14 cellular contexts compared by ENCODE assay signal in the genomic region with DNA sequence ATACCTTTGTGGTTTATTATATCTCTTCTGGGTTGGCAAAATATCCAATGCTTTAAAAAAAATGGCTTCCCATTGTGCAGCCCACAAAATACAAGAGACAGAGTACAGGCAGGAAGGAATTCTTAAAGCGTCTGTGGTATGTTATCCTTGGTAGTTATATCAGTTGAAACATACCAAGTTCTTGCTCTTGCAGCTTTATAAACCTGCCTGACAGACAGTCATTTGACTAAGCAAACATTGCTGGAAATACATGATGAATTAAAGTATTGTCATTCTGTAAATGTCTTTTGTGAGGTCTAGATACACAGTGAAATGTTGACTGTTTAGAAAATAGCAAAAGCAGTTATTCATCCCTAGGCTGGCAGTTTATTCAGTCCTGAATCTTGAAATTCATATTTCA. TPM values are rescaled to one million over a fixed set of nuclear protein-coding genes. Genes with fewer than 3 reads are reported as not detected.
DNase-seq lines count a peak whose midpoint lies in the region; ATAC-seq, FAIRE-seq and TF ChIP-seq lines count a peak whose summit lies in the region.
"Had no signal": no experiment of that assay in that cellular context is flagged by ENCODE, and none has a peak within 500 bp of the region (broad histone marks: within the 10 kb centered on the region; RNA-seq: fewer than 3 reads in every experiment).

No MANE protein-coding gene starts in this region.

- no peak for ATAC-seq in foreskin keratinocyte
- ATAC-seq in pancreas, result peak; percentile 12 to 59 (median 53)
- ATAC-seq in HG03378 (IDR thresholded peaks at IDR 0.05; ENCODE audit: unreplicated experiment), result no peak
- ATAC-seq in GM19395 (IDR thresholded peaks at IDR 0.05; ENCODE audit: unreplicated experiment), result no peak

- WGBS in pancreas, 2 donors, result 0 to 4% methylated on average over 1 of the region's 1 CpG

- no peaks in the 10 kb centered on the region for H3K36me3 Mint-ChIP-seq in HFFc6 (ENCODE audit: low read depth)

- intact Hi-C loops in pancreas (cut with DNase I), result no loop called here

- FAIRE-seq in pancreas (lab: Jason Lieb, UNC), result no peak
- no peak for FAIRE-seq in frontal cortex (lab: Jason Lieb, UNC)

- H3K9me3 Mint-ChIP-seq in HFFc6, result no peaks in the 10 kb centered on the region

- H3K9ac ChIP-seq in SK-N-MC (ENCODE audit: insufficient read length), result peak overlapping the region; percentile 43
- H3K9ac ChIP-seq: GM23248 had no signal

- peak; percentile 26 for DNase-seq in HFFc6
- no peak for DNase-seq in SK-N-MC (ENCODE audit: low read depth, low spot score)
- DNase-seq in foreskin keratinocyte, result peak; percentile 57 to 65
- DNase-seq in pancreas, result no peak
- DNase-seq in NCI-H2029 treated with DMSO at 0.1 percent for 48 hours (lab: John Stamatoyannopoulos, UW), result no peak
- no peak for DNase-seq in frontal cortex (ENCODE audit: low spot score in 2 of 2)
- DNase-seq: amniotic stem cell; erythroblast; GM23248; Peyer's patch; stimulated activated naive CD4-positive, alpha-beta T cell had no signal

- H3K4me1 Mint-ChIP-seq in HFFc6 (ENCODE audit: low read depth), result peaks cover 21% of the 10 kb centered on the region

- H3K27me3 ChIP-seq in foreskin keratinocyte (no peaks in the 10 kb centered on the region), pancreas (no peaks in the 10 kb centered on the region)
- H3K27me3 ChIP-seq: neutrophil, Peyer's patch had no signal

- H3K27ac ChIP-seq in SK-N-MC (peak overlapping the region; percentile 93), foreskin keratinocyte (peak overlapping the region; percentile 91), pancreas (peak overlapping the region in 2 of 4 donors; percentile 89 to 93)
- H3K27ac ChIP-seq: GM23248, Peyer's patch had no signal

- H3K27me3 Mint-ChIP-seq in HFFc6 (ENCODE audit: insufficient read depth), result no peaks in the 10 kb centered on the region

- H3K4me3 ChIP-seq in SK-N-MC (peak overlapping the region; percentile 57), pancreas (peak overlapping the region in 1 of 4 donors; percentile 11)
- H3K4me3 ChIP-seq: GM23248, Peyer's patch had no signal

- H3K9me3 ChIP-seq in SK-N-MC (ENCODE audit: low read depth, low read length), result no peaks in the 10 kb centered on the region
- H3K9me3 ChIP-seq in pancreas, result no peaks in the 10 kb centered on the region
- H3K9me3 ChIP-seq: neutrophil, Peyer's patch had no signal

- no peak overlapping the region for H3K4me3 Mint-ChIP-seq in HFFc6

- TF ChIP-seq CTCF in HFFc6 (IDR thresholded peaks at IDR 0.05), result no peak
- no peak for TF ChIP-seq CTCF in foreskin keratinocyte (conservative IDR thresholded peaks at IDR 0.05)
- no peak for TF ChIP-seq CTCF in pancreas (IDR thresholded peaks at IDR 0.05)

- H3K36me3 ChIP-seq in SK-N-MC (ENCODE audit: insufficient read depth, low read length), result no peaks in the 10 kb centered on the region
- no peaks in the 10 kb centered on the region for H3K36me3 ChIP-seq in pancreas
- H3K36me3 ChIP-seq: neutrophil, Peyer's patch had no signal

- H3K27ac Mint-ChIP-seq in HFFc6, result no peak overlapping the region; the same call in 1 of the 2 replicates

- peaks cover 17% of the 10 kb centered on the region for H3K4me1 ChIP-seq in foreskin keratinocyte
- H3K4me1 ChIP-seq in pancreas, result peaks cover 4 to 21% (median 20%) of the 10 kb centered on the region in 3 donors
- H3K4me1 ChIP-seq: Peyer's patch had no signal

RNA-seq across cellular contexts. Expression of a gene that starts 44.8 kb away (rescaled TPM):
- total RNA-seq in HFFc6 (2021; fragmentation: NEBNext Ultra II Directional; extraction: Animal tissue kit (Norgen Biotek cat#: 25700)), result 10 to 100 TPM; 20.9 to 28.4 (median 25.1) TPM
- total RNA-seq in foreskin keratinocyte (14.5 and 15.0 TPM in 2 replicates), pancreas (10 to 100 TPM; 17.5 to 43.1 (median 24.0) TPM), frontal cortex (45.7 TPM)
- polyA plus RNA-seq in foreskin keratinocyte (12.3 and 16.3 TPM in 2 replicates), pancreas (10 to 100 TPM; 17.2 to 22.8 TPM)

Comparison
In these comparisons a context has a peak if more than half of its experiments do, and no peak if none do; other contexts are left out.
1. DNase-seq: peak in HFFc6 (single experiment) and foreskin keratinocyte (2 of 2); none in SK-N-MC (single experiment), pancreas (0 of 6), NCI-H2029 treated with DMSO at 0.1 percent for 48 hours (single experiment) and frontal cortex (0 of 2).
2. ATAC-seq: peak in pancreas (4 of 4); none in foreskin keratinocyte (single experiment), HG03378 (single experiment) and GM19395 (single experiment).